8 cellular contexts compared by ENCODE assay signal in the genomic region with DNA sequence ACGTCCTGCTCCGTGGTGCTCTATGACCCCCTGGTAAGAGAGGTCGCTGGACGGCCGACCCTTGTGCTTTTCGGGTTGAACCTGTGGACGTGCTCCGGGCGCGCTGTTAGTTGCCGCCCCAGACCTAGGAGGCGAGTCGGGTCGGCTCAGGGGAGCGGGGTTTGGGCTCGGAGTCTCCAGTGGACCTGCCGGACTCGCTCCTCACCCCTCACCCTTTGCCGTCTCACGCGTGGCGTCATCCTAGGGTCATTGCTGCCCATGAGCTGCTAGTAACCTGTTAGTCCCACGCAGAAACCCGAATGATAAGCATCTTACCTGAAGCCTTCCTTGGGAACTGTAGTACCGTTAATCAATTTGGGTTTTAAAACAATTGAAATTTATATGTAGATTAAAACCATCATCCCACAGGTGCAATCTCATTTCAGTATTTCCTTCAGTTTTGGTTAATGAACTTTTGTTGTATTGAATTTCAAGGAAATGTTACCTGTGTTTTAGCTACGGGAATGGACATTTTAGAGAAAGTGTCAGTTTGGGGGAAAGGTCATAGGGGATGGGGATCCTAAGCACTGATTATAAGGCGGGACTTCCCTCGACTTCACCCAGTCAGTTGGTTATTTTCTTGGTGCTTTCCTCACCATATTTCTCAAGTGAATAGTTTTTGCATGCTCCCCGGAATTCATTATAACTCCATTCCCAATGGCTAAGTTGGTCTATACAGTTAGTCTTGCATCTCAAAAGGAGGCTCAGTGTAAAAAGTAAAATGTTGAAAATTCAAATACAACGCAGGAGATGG. TPM values are rescaled to one million over a fixed set of nuclear protein-coding genes. Genes with fewer than 3 reads are reported as not detected.
A peak's percentile ranks its signal among the peaks of the same experiment; 100 is the strongest.
DNase-seq lines count a peak whose midpoint lies in the region; ATAC-seq and TF ChIP-seq lines count a peak whose summit lies in the region.

No MANE protein-coding gene starts in this region.

- DNase-seq in activated naive CD4-positive, alpha-beta T cell treated with anti-CD3 and anti-CD28 coated beads for 36 hours = peak; percentile 13
- no peak for DNase-seq in activated naive CD4-positive, alpha-beta T cell (lab: John Stamatoyannopoulos, UW)
- DNase-seq in T-cell = no peak
- peak; percentile 7 for DNase-seq in fibroblast of the aortic adventitia (ENCODE audit: low read depth)
- no peak for DNase-seq in SK-N-DZ (ENCODE audit: low spot score)
- DNase-seq in hippocampal formation (lab: John Stamatoyannopoulos, UW) = no peak

- intact Hi-C loops in activated naive CD4-positive, alpha-beta T cell treated with anti-CD3 and anti-CD28 coated beads for 36 hours (cut with micrococcal nuclease) = loop anchor here (10.0 kb wide), 1 partner anchor 545 kb away; the partner anchor contains the start of gene GALNT1

- H3K9me3 Mint-ChIP-seq in activated naive CD4-positive, alpha-beta T cell treated with anti-CD3 and anti-CD28 coated beads for 36 hours = no peaks in the 10 kb centered on the region
- no peaks in the 10 kb centered on the region for H3K9me3 Mint-ChIP-seq in T-cell

- H3K36me3 ChIP-seq in parathyroid adenoma (ENCODE audit: control insufficient read depth, insufficient read depth, low read length) = no peaks in the 10 kb centered on the region

- peaks cover 7% of the 10 kb centered on the region for H3K4me1 ChIP-seq in parathyroid adenoma

- no peaks in the 10 kb centered on the region for H3K9me3 ChIP-seq in parathyroid adenoma (ENCODE audit: control insufficient read depth, low read length)

- H3K27ac ChIP-seq in parathyroid adenoma = peak overlapping the region; percentile 98

- peaks cover 54% of the 10 kb centered on the region for H3K4me1 Mint-ChIP-seq in activated naive CD4-positive, alpha-beta T cell treated with anti-CD3 and anti-CD28 coated beads for 36 hours (ENCODE audit: low read depth)
- peaks cover 65 to 70% (median 69%) of the 10 kb centered on the region in 3 donors for H3K4me1 Mint-ChIP-seq in T-cell

- TF ChIP-seq CTCF in fibroblast of the aortic adventitia (IDR thresholded peaks at IDR 0.05; ENCODE audit: insufficient read depth, low read length) = no peak
- TF ChIP-seq CTCF in parathyroid adenoma (IDR thresholded peaks at IDR 0.05) = no peak

- peak overlapping the region; percentile 91 for H3K4me3 Mint-ChIP-seq in activated naive CD4-positive, alpha-beta T cell treated with anti-CD3 and anti-CD28 coated beads for 36 hours
- H3K4me3 Mint-ChIP-seq in T-cell = peak overlapping the region; percentile 95 to 98 (median 96)

- H3K27ac Mint-ChIP-seq in activated naive CD4-positive, alpha-beta T cell treated with anti-CD3 and anti-CD28 coated beads for 36 hours = peak overlapping the region; percentile 92
- peak overlapping the region; percentile 97 for H3K27ac Mint-ChIP-seq in T-cell

- H3K4me3 ChIP-seq in fibroblast of the aortic adventitia (ENCODE audit: low read depth, low read length) (peak overlapping the region; percentile 99), parathyroid adenoma (ENCODE audit: low read depth, low read length) (peak overlapping the region; percentile 91)

- H3K4me2 ChIP-seq in parathyroid adenoma (ENCODE audit: low read length) = peak overlapping the region; percentile 100

- peaks cover 18% of the 10 kb centered on the region for H3K36me3 Mint-ChIP-seq in activated naive CD4-positive, alpha-beta T cell treated with anti-CD3 and anti-CD28 coated beads for 36 hours (ENCODE audit: low read depth)
- peaks cover 15% of the 10 kb centered on the region for H3K36me3 Mint-ChIP-seq in T-cell

- no peaks in the 10 kb centered on the region for H3K27me3 Mint-ChIP-seq in activated naive CD4-positive, alpha-beta T cell treated with anti-CD3 and anti-CD28 coated beads for 36 hours (ENCODE audit: low read depth)
- H3K27me3 Mint-ChIP-seq in T-cell = no peaks in the 10 kb centered on the region

- H3K79me2 ChIP-seq in parathyroid adenoma = peaks cover 23% of the 10 kb centered on the region

- POLR2A ChIA-PET in T-cell (lab: Charles Lee) = interaction anchor here (0.6 to 0.7 kb wide), 2 partner anchors 10 to 633 kb away, joined by 3 to 5 read pairs; no protein-coding TSS in a partner anchor

- H2AFZ ChIP-seq in parathyroid adenoma = peak overlapping the region; percentile 97

- peak overlapping the region; percentile 64 for H3K9ac ChIP-seq in parathyroid adenoma

- CTCF ChIA-PET in activated naive CD4-positive, alpha-beta T cell treated with anti-CD3 and anti-CD28 coated beads for 36 hours (lab: Charles Lee) = interaction anchor here (1.0 kb wide), 1 partner anchor 12 kb away, joined by 4 read pairs; no protein-coding TSS in a partner anchor
- CTCF ChIA-PET in T-cell (lab: Charles Lee) = interaction anchor here in 1 of 2 donors (0.8 to 0.9 kb wide), 2 partner anchors 34 to 35 kb away, joined by 3 to 4 read pairs; no protein-coding TSS in a partner anchor

- H3K27me3 ChIP-seq in parathyroid adenoma (ENCODE audit: control insufficient read depth, insufficient read depth, low read length) = no peaks in the 10 kb centered on the region

- ATAC-seq in HG02970 (IDR thresholded peaks at IDR 0.05; ENCODE audit: low FRiP score, unreplicated experiment) = peak; percentile 19
- peak in 2 of 4 experiments; percentile 3 to 6 for ATAC-seq in T-cell (replicated peaks in 1 of 4)

RNA-seq across cellular contexts. Expression of gene ELP2, which starts 0.5 kb away (rescaled TPM):
- 10 to 100 TPM; 90.1 to 92.0 TPM for total RNA-seq in activated naive CD4-positive, alpha-beta T cell treated with anti-CD3 and anti-CD28 coated beads for 36 hours
- 100 to 1,000 TPM; 109 to 156 (median 150) TPM for total RNA-seq in T-cell
- total RNA-seq in fibroblast of the aortic adventitia (ENCODE audit: low replicate concordance) = 83.3 and 119 TPM in 2 replicates
- polyA plus RNA-seq in SK-N-DZ (2014; cell fraction: cytosol; rRNA removed) = 87.2 and 95.2 TPM in 2 replicates
- 113 and 126 TPM in 2 replicates for polyA plus RNA-seq in SK-N-DZ (2014; cell fraction: nucleus; rRNA removed)

RNA-seq across cellular contexts. Expression of gene SLC39A6, which starts 1.1 kb away (rescaled TPM):
- total RNA-seq in activated naive CD4-positive, alpha-beta T cell treated with anti-CD3 and anti-CD28 coated beads for 36 hours = 10 to 100 TPM; 15.4 to 15.7 TPM
- total RNA-seq in T-cell = 10 to 100 TPM; 14.3 to 18.3 (median 16.8) TPM
- 85.2 and 88.6 TPM in 2 replicates for total RNA-seq in fibroblast of the aortic adventitia (ENCODE audit: low replicate concordance)
- 141 and 161 TPM in 2 replicates for polyA plus RNA-seq in SK-N-DZ (2014; cell fraction: cytosol; rRNA removed)
- polyA plus RNA-seq in SK-N-DZ (2014; cell fraction: nucleus; rRNA removed) = 63.8 and 68.6 TPM in 2 replicates

RNA-seq across cellular contexts. Expression of gene MOCOS, which starts 57.1 kb away (rescaled TPM):
- not detected for total RNA-seq in activated naive CD4-positive, alpha-beta T cell treated with anti-CD3 and anti-CD28 coated beads for 36 hours
- total RNA-seq in T-cell (under 1 TPM; 0.05 to 0.47 (median 0.16) TPM), fibroblast of the aortic adventitia (ENCODE audit: low replicate concordance) (3.5 and 13.1 TPM in 2 replicates)
- polyA plus RNA-seq in SK-N-DZ (2014; cell fraction: cytosol; rRNA removed) = not detected in 2 replicates
- polyA plus RNA-seq in SK-N-DZ (2014; cell fraction: nucleus; rRNA removed) = 0.02 TPM in 2 replicates

Comparison
In these comparisons a context has a peak if more than half of its experiments do, and no peak if none do; other contexts are left out.
1. DNase-seq: peak in activated naive CD4-positive, alpha-beta T cell treated with anti-CD3 and anti-CD28 coated beads for 36 hours (single experiment) and fibroblast of the aortic adventitia (single experiment); none in activated naive CD4-positive, alpha-beta T cell (0 of 4), T-cell (0 of 34), SK-N-DZ (single experiment) and hippocampal formation (0 of 2).